ENCODE assay signal across 11 cellular contexts in the genomic region with DNA sequence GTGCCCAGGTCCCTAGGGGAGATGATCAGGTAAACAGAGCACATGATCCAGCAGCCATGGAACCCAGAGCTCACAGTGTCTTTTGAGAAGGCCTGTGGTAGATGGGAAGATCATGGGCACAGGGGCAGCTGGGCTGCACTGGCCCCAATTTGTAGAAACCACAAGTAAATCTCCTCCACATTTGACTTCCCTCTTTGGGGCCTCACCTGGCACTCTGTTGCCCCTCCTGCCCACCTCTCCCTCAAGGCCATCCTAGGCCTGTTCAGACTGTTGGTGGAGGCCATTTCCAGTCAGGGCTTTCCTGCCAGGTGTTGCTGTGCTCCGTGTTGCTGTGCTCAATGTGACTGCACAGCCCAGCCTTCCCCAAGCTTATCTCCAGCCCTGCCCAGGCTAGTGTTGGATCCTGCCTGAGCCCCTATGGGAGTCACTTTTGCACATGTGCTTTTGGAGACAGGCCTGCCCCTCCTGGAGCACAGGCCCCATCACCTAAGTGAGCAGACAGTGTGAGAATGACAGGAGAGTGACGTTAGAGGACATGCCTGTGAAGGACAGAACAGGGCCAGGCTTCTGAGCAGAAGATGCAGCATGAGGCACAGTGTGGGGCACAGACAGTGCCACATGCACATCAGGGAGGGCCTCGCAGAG. TPM values are rescaled to one million over a fixed set of nuclear protein-coding genes. Genes with fewer than 3 reads are reported as not detected.
DNase-seq lines count a peak whose midpoint lies in the region; ATAC-seq and TF ChIP-seq lines count a peak whose summit lies in the region.
"Had no signal": no experiment of that assay in that cellular context is flagged by ENCODE, and none has a peak within 500 bp of the region (broad histone marks: within the 10 kb centered on the region; RNA-seq: fewer than 3 reads in every experiment).

No MANE protein-coding gene starts in this region.

- H3K9me3 Mint-ChIP-seq in T-helper 1 cell treated with Interleukin-12 subunit alpha and Interleukin-12 subunit beta and Interleukin-4 antibody, amounts not matched to agents 30 μg/mL and 1 μg/mL, for 36 hours, result no peaks in the 10 kb centered on the region
- no peaks in the 10 kb centered on the region for H3K9me3 Mint-ChIP-seq in T-cell

- TF ChIP-seq CTCF in left ventricle myocardium inferior (IDR thresholded peaks at IDR 0.05; ENCODE audit: borderline replicate concordance) (no peak), GM10266 (IDR thresholded peaks at IDR 0.05; ENCODE audit: control insufficient read depth, insufficient read depth, low read depth, missing control alignments) (no peak)

- H3K27ac ChIP-seq in left ventricle myocardium inferior (replicated peaks) (peak overlapping the region; percentile 91), stomach smooth muscle (ENCODE audit: low read length) (peak overlapping the region; percentile 80)

- POLR2A ChIA-PET in T-cell (lab: Charles Lee), result no interaction called here

- H3K9me3 ChIP-seq in left ventricle myocardium inferior (replicated peaks) (no peaks in the 10 kb centered on the region), stomach smooth muscle (ENCODE audit: control insufficient read depth in 2 of 2, low read length in 2 of 2) (no peaks in the 10 kb centered on the region)

- intact Hi-C loops in left ventricle myocardium inferior (cut with micrococcal nuclease), result no loop called here

- CTCF ChIA-PET in T-cell (lab: Charles Lee), result interaction anchor here in 1 of 2 donors (0.9 kb wide), 1 partner anchor 12 kb away, joined by 3 read pairs; no protein-coding TSS in a partner anchor

- H3K27me3 ChIP-seq in left ventricle myocardium inferior (ENCODE audit: low read depth), result no peaks in the 10 kb centered on the region
- no peaks in the 10 kb centered on the region for H3K27me3 ChIP-seq in stomach smooth muscle (ENCODE audit: control insufficient read depth in 1 of 2, insufficient read depth in 2 of 2, low read length in 2 of 2)

- H3K4me3 Mint-ChIP-seq in T-helper 1 cell treated with Interleukin-12 subunit alpha and Interleukin-12 subunit beta and Interleukin-4 antibody, amounts not matched to agents 30 μg/mL and 1 μg/mL, for 36 hours, result no peak overlapping the region
- H3K4me3 Mint-ChIP-seq in T-cell, result peak overlapping the region in 2 of 3 donors; percentile 5 to 72

- H3K36me3 Mint-ChIP-seq in T-helper 1 cell treated with Interleukin-12 subunit alpha and Interleukin-12 subunit beta and Interleukin-4 antibody, amounts not matched to agents 30 μg/mL and 1 μg/mL, for 36 hours (ENCODE audit: low read depth), result peaks cover 19% of the 10 kb centered on the region
- peaks cover 6% of the 10 kb centered on the region for H3K36me3 Mint-ChIP-seq in T-cell

- H3K27ac Mint-ChIP-seq in T-helper 1 cell treated with Interleukin-12 subunit alpha and Interleukin-12 subunit beta and Interleukin-4 antibody, amounts not matched to agents 30 μg/mL and 1 μg/mL, for 36 hours, result peak overlapping the region; percentile 41
- H3K27ac Mint-ChIP-seq in T-cell, result peak overlapping the region; percentile 95 to 96

- H3K36me3 ChIP-seq in left ventricle myocardium inferior (no peaks in the 10 kb centered on the region), stomach smooth muscle (ENCODE audit: control insufficient read depth in 2 of 2, insufficient read depth in 2 of 2, low read length in 2 of 2) (no peaks in the 10 kb centered on the region)

- H3K4me3 ChIP-seq in left ventricle myocardium inferior (no peak overlapping the region), stomach smooth muscle (ENCODE audit: low read length in 2 of 2) (no peak overlapping the region)
- H3K4me3 ChIP-seq: K562 had no signal

- no peak for ATAC-seq in T-cell (replicated peaks in 1 of 4)
- ATAC-seq in SK-N-SH treated with all-trans-retinoic acid at 6 μM for 48 hours, result no peak
- ATAC-seq: activated CD4-positive, CD25-positive, alpha-beta regulatory T cell treated with anti-CD3 and anti-CD28 coated beads, Interleukin-2, amount 50 U/mL, for 24 hours; K562 had no signal

- peaks cover 53% of the 10 kb centered on the region for H3K4me1 Mint-ChIP-seq in T-helper 1 cell treated with Interleukin-12 subunit alpha and Interleukin-12 subunit beta and Interleukin-4 antibody, amounts not matched to agents 30 μg/mL and 1 μg/mL, for 36 hours (ENCODE audit: low read depth)
- peaks cover 86 to 94% (median 90%) of the 10 kb centered on the region in 3 donors for H3K4me1 Mint-ChIP-seq in T-cell

- no peaks in the 10 kb centered on the region for H3K27me3 Mint-ChIP-seq in T-helper 1 cell treated with Interleukin-12 subunit alpha and Interleukin-12 subunit beta and Interleukin-4 antibody, amounts not matched to agents 30 μg/mL and 1 μg/mL, for 36 hours (ENCODE audit: low read depth)
- no peaks in the 10 kb centered on the region for H3K27me3 Mint-ChIP-seq in T-cell

- H3K9ac ChIP-seq in stomach smooth muscle (ENCODE audit: low read length in 2 of 2), result no peak overlapping the region

- DNase-seq in T-helper 1 cell (no peak), T-cell (no peak), left ventricle myocardium inferior (peak; percentile 53), SK-N-DZ (ENCODE audit: low spot score) (no peak), GM10266 (ENCODE audit: extremely low spot score) (no peak)
- DNase-seq: substantia nigra had no signal

- peaks cover 99% of the 10 kb centered on the region for H3K4me1 ChIP-seq in left ventricle myocardium inferior
- peaks cover 94% of the 10 kb centered on the region for H3K4me1 ChIP-seq in stomach smooth muscle (ENCODE audit: control insufficient read depth, insufficient read depth, low read length)

TF ChIP-seq in SK-N-SH treated with all-trans-retinoic acid at 6 μM for 48 hours, 23 proteins besides CTCF, POLR2A, EP300 and RAD21:
- no peak for TF ChIP-seq RARB (CRISPR knock-in tag; IDR thresholded peaks at IDR 0.05)
- TF ChIP-seq OSR1 (CRISPR knock-in tag; IDR thresholded peaks at IDR 0.05), result no peak
- no peak for TF ChIP-seq CSRNP3 (CRISPR knock-in tag; IDR thresholded peaks at IDR 0.05)
- TF ChIP-seq SNAI2 (CRISPR knock-in tag; IDR thresholded peaks at IDR 0.05), result no peak
- no peak for TF ChIP-seq ZNF70 (CRISPR knock-in tag; IDR thresholded peaks at IDR 0.05)
- no peak for TF ChIP-seq ESRRG (CRISPR knock-in tag; IDR thresholded peaks at IDR 0.05)
- TF ChIP-seq ZFP3 (CRISPR knock-in tag; IDR thresholded peaks at IDR 0.05), result no peak
TF ChIP-seq in SK-N-SH treated with all-trans-retinoic acid at 6 μM for 48 hours: peak in this region for 0.

RNA-seq across cellular contexts. Expression of gene SUSD2, which starts 36.7 kb away (rescaled TPM):
- total RNA-seq in T-cell, result 1 to 10 TPM; 1.3 to 2.3 (median 1.6) TPM
- 3.2 TPM for total RNA-seq in left ventricle myocardium inferior
- 0.53 and 0.60 TPM in 2 replicates for polyA plus RNA-seq in SK-N-DZ (2014; cell fraction: cytosol; rRNA removed)
- 0.70 and 2.1 TPM in 2 replicates for polyA plus RNA-seq in SK-N-DZ (2014; cell fraction: nucleus; rRNA removed)
